In genomic region chr10:3906511-3907111, GRCh38 we compare ENCODE assay signal across 1 cellular context.
TF ChIP-seq lines count a peak whose summit lies in the region.

No MANE protein-coding gene starts in this region.

TF ChIP-seq in HepG2, 621 proteins besides CTCF, POLR2A, EP300 and RAD21 (continued from another document):
- TF ChIP-seq CBX2 (IDR thresholded peaks at IDR 0.05; ENCODE audit: low read depth, low read length) (0 out of 2 replicates have a peak, but pooled peaks have one; percentile 15), CBX2 (CRISPR knock-in tag; IDR thresholded peaks at IDR 0.05; ENCODE audit: low read depth) (no peak), ZNF646 (CRISPR knock-in tag; IDR thresholded peaks at IDR 0.05) (no peak), ZNF501 (CRISPR knock-in tag; IDR thresholded peaks at IDR 0.05) (0 out of 2 replicates have a peak, but pooled peaks have one; percentile 16), ZMYM4 (CRISPR knock-in tag; IDR thresholded peaks at IDR 0.05) (no peak), FOXO1 (CRISPR knock-in tag; IDR thresholded peaks at IDR 0.05) (peak; percentile 19; the same call in 1 of the 2 replicates), CREM (IDR thresholded peaks at IDR 0.05) (peak; percentile 19; the same call in 1 of the 2 replicates), CREM (CRISPR knock-in tag; IDR thresholded peaks at IDR 0.05) (no peak), SP2 (CRISPR knock-in tag; IDR thresholded peaks at IDR 0.05) (no peak), ZNF12 (CRISPR knock-in tag; IDR thresholded peaks at IDR 0.05) (0 out of 2 replicates have a peak, but pooled peaks have one; percentile 26), MIER3 (CRISPR knock-in tag; IDR thresholded peaks at IDR 0.05; ENCODE audit: borderline replicate concordance) (0 out of 2 replicates have a peak, but pooled peaks have one; percentile 13), NR2F1 (CRISPR knock-in tag; IDR thresholded peaks at IDR 0.05) (peak in 1 of 2 experiments; percentile 74; a peak in 2 of 4 replicates), ZNF318 (CRISPR knock-in tag; IDR thresholded peaks at IDR 0.05) (no peak), SNRNP70 (IDR thresholded peaks at IDR 0.05; ENCODE audit: low read depth, low read length) (no peak), FOSL2 (CRISPR knock-in tag; IDR thresholded peaks at IDR 0.05) (peak; percentile 33; the same call in 1 of the 2 replicates), ZFX (CRISPR knock-in tag; IDR thresholded peaks at IDR 0.05; ENCODE audit: low read depth) (peak; percentile 33; the same call in 1 of the 2 replicates), SOX5 (CRISPR knock-in tag; IDR thresholded peaks at IDR 0.05; ENCODE audit: borderline replicate concordance) (peak; percentile 47; the same call in 1 of the 2 replicates), TRIM22 (IDR thresholded peaks at IDR 0.05) (no peak), AGO1 (IDR thresholded peaks at IDR 0.05; ENCODE audit: low read depth, low read length, poor library complexity, severe bottlenecking) (no peak), LCORL (IDR thresholded peaks at IDR 0.05) (no peak), LCORL (CRISPR knock-in tag; IDR thresholded peaks at IDR 0.05) (peak; percentile 44; the same call in 1 of the 2 replicates), FOXP1 (IDR thresholded peaks at IDR 0.05) (no peak), FOXP1 (CRISPR knock-in tag; IDR thresholded peaks at IDR 0.05) (peak; percentile 63; the same call in 1 of the 2 replicates), RXRA (CRISPR knock-in tag; IDR thresholded peaks at IDR 0.05) (peak; percentile 24; the same call in 1 of the 2 replicates), RFX3 (CRISPR knock-in tag; IDR thresholded peaks at IDR 0.05) (peak; percentile 84), FOXA1 (IDR thresholded peaks at IDR 0.05) (no peak), FOXA1 (CRISPR knock-in tag; IDR thresholded peaks at IDR 0.05) (0 out of 2 replicates have a peak, but pooled peaks have one; percentile 60)
- TF ChIP-seq, protein P1, sequence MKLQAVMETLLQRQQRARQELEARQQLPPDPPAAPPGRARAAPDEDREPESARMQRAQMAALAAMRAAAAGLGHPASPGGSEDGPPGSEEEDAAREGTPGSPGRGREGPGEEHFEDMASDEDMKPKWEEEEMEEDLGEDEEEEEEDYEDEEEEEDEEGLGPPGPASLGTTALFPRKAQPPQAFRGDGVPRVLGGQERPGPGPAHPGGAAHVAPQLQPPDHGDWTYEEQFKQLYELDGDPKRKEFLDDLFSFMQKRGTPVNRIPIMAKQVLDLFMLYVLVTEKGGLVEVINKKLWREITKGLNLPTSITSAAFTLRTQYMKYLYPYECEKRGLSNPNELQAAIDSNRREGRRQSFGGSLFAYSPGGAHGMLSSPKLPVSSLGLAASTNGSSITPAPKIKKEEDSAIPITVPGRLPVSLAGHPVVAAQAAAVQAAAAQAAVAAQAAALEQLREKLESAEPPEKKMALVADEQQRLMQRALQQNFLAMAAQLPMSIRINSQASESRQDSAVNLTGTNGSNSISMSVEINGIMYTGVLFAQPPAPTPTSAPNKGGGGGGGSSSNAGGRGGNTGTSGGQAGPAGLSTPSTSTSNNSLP (IDR thresholded peaks at IDR 0.05; ENCODE audit: low read depth, low read length), result peak; percentile 36; the same call in 1 of the 2 replicates
- TF ChIP-seq, protein P2, sequence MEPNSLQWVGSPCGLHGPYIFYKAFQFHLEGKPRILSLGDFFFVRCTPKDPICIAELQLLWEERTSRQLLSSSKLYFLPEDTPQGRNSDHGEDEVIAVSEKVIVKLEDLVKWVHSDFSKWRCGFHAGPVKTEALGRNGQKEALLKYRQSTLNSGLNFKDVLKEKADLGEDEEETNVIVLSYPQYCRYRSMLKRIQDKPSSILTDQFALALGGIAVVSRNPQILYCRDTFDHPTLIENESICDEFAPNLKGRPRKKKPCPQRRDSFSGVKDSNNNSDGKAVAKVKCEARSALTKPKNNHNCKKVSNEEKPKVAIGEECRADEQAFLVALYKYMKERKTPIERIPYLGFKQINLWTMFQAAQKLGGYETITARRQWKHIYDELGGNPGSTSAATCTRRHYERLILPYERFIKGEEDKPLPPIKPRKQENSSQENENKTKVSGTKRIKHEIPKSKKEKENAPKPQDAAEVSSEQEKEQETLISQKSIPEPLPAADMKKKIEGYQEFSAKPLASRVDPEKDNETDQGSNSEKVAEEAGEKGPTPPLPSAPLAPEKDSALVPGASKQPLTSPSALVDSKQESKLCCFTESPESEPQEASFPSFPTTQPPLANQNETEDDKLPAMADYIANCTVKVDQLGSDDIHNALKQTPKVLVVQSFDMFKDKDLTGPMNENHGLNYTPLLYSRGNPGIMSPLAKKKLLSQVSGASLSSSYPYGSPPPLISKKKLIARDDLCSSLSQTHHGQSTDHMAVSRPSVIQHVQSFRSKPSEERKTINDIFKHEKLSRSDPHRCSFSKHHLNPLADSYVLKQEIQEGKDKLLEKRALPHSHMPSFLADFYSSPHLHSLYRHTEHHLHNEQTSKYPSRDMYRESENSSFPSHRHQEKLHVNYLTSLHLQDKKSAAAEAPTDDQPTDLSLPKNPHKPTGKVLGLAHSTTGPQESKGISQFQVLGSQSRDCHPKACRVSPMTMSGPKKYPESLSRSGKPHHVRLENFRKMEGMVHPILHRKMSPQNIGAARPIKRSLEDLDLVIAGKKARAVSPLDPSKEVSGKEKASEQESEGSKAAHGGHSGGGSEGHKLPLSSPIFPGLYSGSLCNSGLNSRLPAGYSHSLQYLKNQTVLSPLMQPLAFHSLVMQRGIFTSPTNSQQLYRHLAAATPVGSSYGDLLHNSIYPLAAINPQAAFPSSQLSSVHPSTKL (CRISPR knock-in tag; IDR thresholded peaks at IDR 0.05), result peak; percentile 56; the same call in 1 of the 2 replicates
